23 cellular contexts compared by ENCODE assay signal in the genomic region with DNA sequence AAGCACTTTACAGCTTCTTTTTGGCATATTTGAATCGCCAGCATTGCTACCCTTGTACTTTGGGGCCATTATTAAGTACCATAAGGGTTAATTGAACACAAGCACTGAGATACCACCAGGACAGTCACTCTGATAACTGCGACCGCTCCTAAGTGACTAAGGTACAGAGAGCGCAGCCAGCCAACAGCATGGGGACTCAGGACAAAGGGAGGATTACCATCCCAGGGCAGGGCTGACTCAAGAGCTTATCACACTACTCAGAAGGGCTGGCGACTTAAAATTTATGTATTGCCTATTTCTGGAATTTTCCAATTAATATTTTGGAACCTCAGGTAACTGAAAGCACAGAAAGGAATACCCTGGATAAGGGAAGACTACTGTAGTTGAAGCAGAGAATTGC. TPM values are rescaled to one million over a fixed set of nuclear protein-coding genes. Genes with fewer than 3 reads are reported as not detected.
A peak's percentile ranks its signal among the peaks of the same experiment; 100 is the strongest.
DNase-seq lines count a peak whose midpoint lies in the region; ATAC-seq and TF ChIP-seq lines count a peak whose summit lies in the region.
"Had no signal": no experiment of that assay in that cellular context is flagged by ENCODE, and none has a peak within 500 bp of the region (broad histone marks: within the 10 kb centered on the region; RNA-seq: fewer than 3 reads in every experiment).

No MANE protein-coding gene starts in this region.

- H3K27ac ChIP-seq in SJSA1 (no peak overlapping the region), dorsolateral prefrontal cortex (no peak overlapping the region)
- H3K27ac ChIP-seq: C4-2B, heart right ventricle, Peyer's patch had no signal

- no peak for ATAC-seq in GM18502 (IDR thresholded peaks at IDR 0.05; ENCODE audit: poor library complexity, unreplicated experiment)
- ATAC-seq: naive thymus-derived CD4-positive, alpha-beta T cell had no signal

- H3K27me3 ChIP-seq in SJSA1 (replicated peaks) (peaks cover 10% of the 10 kb centered on the region), dorsolateral prefrontal cortex (peaks cover 0 to 17% (median 0%) of the 10 kb centered on the region in 45 donors)
- H3K27me3 ChIP-seq: Peyer's patch had no signal

- peak overlapping the region; percentile 23 for H3K4me3 ChIP-seq in SJSA1
- peak overlapping the region; percentile 48 for H3K4me3 ChIP-seq in fibroblast of villous mesenchyme (ENCODE audit: low read depth, low read length)
- H3K4me3 ChIP-seq in dorsolateral prefrontal cortex = peak overlapping the region in 1 of 59 donors; percentile 11
- H3K4me3 ChIP-seq: heart right ventricle, Peyer's patch had no signal

- H3K9me3 ChIP-seq in SJSA1 (replicated peaks) = no peaks in the 10 kb centered on the region
- H3K9me3 ChIP-seq: heart right ventricle, Peyer's patch had no signal

- H3K4me1 ChIP-seq in SJSA1 (replicated peaks) = peaks cover 10% of the 10 kb centered on the region
- H3K4me1 ChIP-seq: heart right ventricle, Peyer's patch had no signal

- DNase-seq in DMS53 (lab: John Stamatoyannopoulos, UW) = peak; percentile 24
- DNase-seq in DMS53 treated with DMSO at 0.1 percent for 48 hours (lab: John Stamatoyannopoulos, UW; ENCODE audit: unreplicated experiment) = no peak
- DNase-seq in SJSA1 (ENCODE audit: low read depth in 1 of 2, low spot score in 2 of 2) = no peak
- DNase-seq in fibroblast of villous mesenchyme (ENCODE audit: low read depth) = peak; percentile 7
- DNase-seq in HCEC 1CT = no peak
- DNase-seq in mesenteric fat pad (ENCODE audit: low spot score) = no peak
- no peak for DNase-seq in dorsolateral prefrontal cortex
- DNase-seq: activated CD4-positive, alpha-beta T cell treated with anti-CD3 and anti-CD28 coated beads, Interleukin-2, amount 10 ng/mL, durations not matched to agents 24 days and 14 days; activated CD8-positive, alpha-beta memory T cell treated with anti-CD3 and anti-CD28 coated beads, Interleukin-2, amount 50 U/mL, for 48 hours; activated effector memory CD4-positive, alpha-beta T cell treated with anti-CD3 and anti-CD28 coated beads, Interleukin-2, amount 50 U/mL, for 16 hours; amygdala; effector memory CD4-positive, alpha-beta T cell; heart right ventricle; mammary epithelial cell; naive thymus-derived CD4-positive, alpha-beta T cell; NCI-H1092 treated with DMSO at 0.1 percent for 48 hours; Peyer's patch; stimulated activated CD4-positive, alpha-beta T cell treated with anti-CD3 and anti-CD28 coated beads, Interleukin-4, amount 100 ng/mL, for 4 hours; substantia nigra had no signal

- intact Hi-C loops in dorsolateral prefrontal cortex (cut with DNase I) = no loop called here

- TF ChIP-seq CTCF in fibroblast of villous mesenchyme (IDR thresholded peaks at IDR 0.05; ENCODE audit: insufficient read depth, low read depth, low read length) (no peak), dorsolateral prefrontal cortex (IDR thresholded peaks at IDR 0.05 in 54 of 56, conservative IDR thresholded peaks at IDR 0.05 in 2 of 56; ENCODE audit: low read depth in 1 of 56, partially characterized antibody in 56 of 56) (no peak)

- H3K36me3 ChIP-seq in SJSA1 = no peaks in the 10 kb centered on the region
- H3K36me3 ChIP-seq: heart right ventricle, Peyer's patch had no signal

RNA-seq across cellular contexts. Expression of gene ZNF280A, which starts 0.5 kb away (rescaled TPM):
- 0.32 TPM in 1 of 2 replicates, not detected in the other for total RNA-seq in SJSA1 (2014; rRNA removed; shearing (Covaris generic))
- total RNA-seq in fibroblast of villous mesenchyme (0.32 TPM in 1 of 2 replicates, not detected in the other), mesenteric fat pad (not detected), dorsolateral prefrontal cortex (under 1 TPM in 11 of 120 experiments, not detected in 109; 0.21 to 0.46 (median 0.23) TPM)
- total RNA-seq: activated CD4-positive, alpha-beta T cell treated with anti-CD3 and anti-CD28 coated beads, Interleukin-2, amount 10 ng/mL, durations not matched to agents 24 days and 14 days; fibroblast of lung; heart right ventricle; mammary epithelial cell; naive thymus-derived CD4-positive, alpha-beta T cell; Peyer's patch; posterior vena cava had no signal

RNA-seq across cellular contexts. Expression of gene ZNF280B, which starts 11.0 kb away (rescaled TPM):
- total RNA-seq in SJSA1 (2014; rRNA removed; shearing (Covaris generic)) = 1.7 and 2.7 TPM in 2 replicates
- total RNA-seq in fibroblast of villous mesenchyme (1.6 and 1.7 TPM in 2 replicates), mesenteric fat pad (1.1 TPM), dorsolateral prefrontal cortex (10 to 100 TPM in 57 of 120 experiments, 1 to 10 TPM in 63; 4.5 to 13.7 (median 9.9) TPM)

RNA-seq across cellular contexts. Expression of gene PRAME, which starts 39.5 kb away (rescaled TPM):
- 0.05 TPM in 1 of 2 replicates, not detected in the other for total RNA-seq in SJSA1 (2014; rRNA removed; shearing (Covaris generic))
- total RNA-seq in fibroblast of villous mesenchyme (0.43 and 0.97 TPM in 2 replicates), mesenteric fat pad (not detected), dorsolateral prefrontal cortex (under 1 TPM in 1 of 120 experiments, not detected in 119; 0.35 TPM)
- total RNA-seq: activated CD4-positive, alpha-beta T cell treated with anti-CD3 and anti-CD28 coated beads, Interleukin-2, amount 10 ng/mL, durations not matched to agents 24 days and 14 days; fibroblast of lung; mammary epithelial cell; naive thymus-derived CD4-positive, alpha-beta T cell; Peyer's patch; posterior vena cava had no signal

Comparison
In these comparisons a context has a peak if more than half of its experiments do, and no peak if none do; other contexts are left out.
1. DNase-seq: peak in DMS53 (single experiment) and fibroblast of villous mesenchyme (single experiment); none in DMS53 treated with DMSO at 0.1 percent for 48 hours (single experiment), SJSA1 (0 of 2), HCEC 1CT (single experiment), mesenteric fat pad (single experiment) and dorsolateral prefrontal cortex (0 of 10).